In the genomic region with DNA sequence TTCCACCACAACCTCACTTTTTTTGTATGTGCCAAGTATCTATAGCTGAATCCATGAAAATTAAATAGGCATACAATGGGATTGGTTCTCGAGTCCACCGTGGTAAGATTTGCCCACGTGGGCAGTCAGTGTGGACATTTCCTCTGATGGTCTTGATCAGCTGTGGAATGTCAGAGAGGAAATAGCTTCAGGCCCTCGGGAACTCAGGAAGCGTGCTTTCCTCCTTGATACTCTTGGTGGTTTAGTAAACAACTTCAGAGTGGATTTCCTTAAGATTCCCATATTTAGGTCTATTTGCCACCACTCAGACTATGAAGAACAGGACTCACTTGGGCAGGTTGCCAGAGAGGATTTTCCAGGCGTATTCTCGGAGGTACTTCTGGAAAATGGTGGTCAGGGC, we compare ENCODE assay signal across 17 cellular contexts.
A peak's percentile ranks its signal among the peaks of the same experiment; 100 is the strongest.
DNase-seq lines count a peak whose midpoint lies in the region; ATAC-seq and TF ChIP-seq lines count a peak whose summit lies in the region.
"Had no signal": no experiment of that assay in that cellular context is flagged by ENCODE, and none has a peak within 500 bp of the region (broad histone marks: within the 10 kb centered on the region; RNA-seq: fewer than 3 reads in every experiment).

No MANE protein-coding gene starts in this region.

- ATAC-seq in gastrocnemius medialis (no peak), HG02610 (IDR thresholded peaks at IDR 0.05; ENCODE audit: unreplicated experiment) (no peak)

- 73 to 88% (median 78%) methylated on average over 7 of the region's 7 CpGs for WGBS in adrenal gland, 4 donors

- peak overlapping the region in 3 of 5 donors; percentile 32 to 76 (median 34) for H3K27ac ChIP-seq in adrenal gland
- peak overlapping the region; percentile 80 to 85 (median 84) for H3K27ac ChIP-seq in gastrocnemius medialis
- H3K27ac ChIP-seq: KMS-11, PC-9 had no signal

- H3K27me3 ChIP-seq in adrenal gland (no peaks in the 10 kb centered on the region), gastrocnemius medialis (no peaks in the 10 kb centered on the region)
- H3K27me3 ChIP-seq: MG63 had no signal

- H3K4me3 ChIP-seq in adrenal gland (no peak overlapping the region), choroid plexus epithelial cell (ENCODE audit: low read depth, low read length) (no peak overlapping the region), gastrocnemius medialis (no peak overlapping the region)
- H3K4me3 ChIP-seq: MG63, PC-9 had no signal

- intact Hi-C loops in adrenal gland (cut with DNase I) (no loop called here), gastrocnemius medialis (cut with DNase I; ENCODE audit: low total_unique reads) (loop anchor here (5.0 kb wide), 1 partner anchor 40 kb away; no protein-coding TSS in a partner anchor)

- no peak for TF ChIP-seq CTCF in adrenal gland (IDR thresholded peaks at IDR 0.05)
- TF ChIP-seq CTCF in choroid plexus epithelial cell (conservative IDR thresholded peaks at IDR 0.05; ENCODE audit: low read depth, low read length): no peak
- no peak for TF ChIP-seq CTCF in gastrocnemius medialis (IDR thresholded peaks at IDR 0.05 in 4 of 5, conservative IDR thresholded peaks at IDR 0.05 in 1 of 5)

- in situ Hi-C loops in gastrocnemius medialis (cut with MboI; ENCODE audit: low sequenced_read_pairs in 4 of 4): no loop called here

- H3K9me3 ChIP-seq in adrenal gland (replicated peaks in 1 of 3) (no peaks in the 10 kb centered on the region), gastrocnemius medialis (no peaks in the 10 kb centered on the region)
- H3K9me3 ChIP-seq: MG63 had no signal

- H3K4me1 ChIP-seq in adrenal gland (replicated peaks in 1 of 2): peaks cover 26 to 34% of the 10 kb centered on the region in 2 donors
- H3K4me1 ChIP-seq in gastrocnemius medialis: peaks cover 14 to 22% of the 10 kb centered on the region in 2 donors

- TF ChIP-seq POLR2A in adrenal gland (IDR thresholded peaks at IDR 0.05) (no peak), gastrocnemius medialis (IDR thresholded peaks at IDR 0.05) (no peak)

- peaks cover 0 to 14% of the 10 kb centered on the region in 2 donors for H3K36me3 ChIP-seq in adrenal gland (replicated peaks in 1 of 2)
- H3K36me3 ChIP-seq in gastrocnemius medialis: peaks cover 0 to 11% of the 10 kb centered on the region in 2 donors

- DNase-seq in adrenal gland (peak in 3 of 7 donors; percentile 21 to 69 (median 33)), choroid plexus epithelial cell (ENCODE audit: low read depth) (peak; percentile 25), iris pigment epithelial cell (ENCODE audit: low read depth) (peak; percentile 49), gastrocnemius medialis (no peak), NCI-H1105 (lab: John Stamatoyannopoulos, UW) (no peak), NCI-H2081 treated with DMSO at 0.1 percent for 48 hours (lab: John Stamatoyannopoulos, UW) (no peak)
- DNase-seq: CD4-positive, alpha-beta memory T cell; DND-41; MG63; NCI-H1092 treated with DMSO at 0.1 percent for 48 hours; NCI-H187; NCI-H2171; NCI-H446 treated with DMSO at 0.1 percent for 48 hours; NCI-H748 treated with DMSO at 0.1 percent for 48 hours; PC-9 had no signal

Comparison
In these comparisons a context has a peak if more than half of its experiments do, and no peak if none do; other contexts are left out.
1. DNase-seq: peak in choroid plexus epithelial cell (single experiment) and iris pigment epithelial cell (single experiment); none in gastrocnemius medialis (0 of 2), NCI-H1105 (single experiment) and NCI-H2081 treated with DMSO at 0.1 percent for 48 hours (single experiment).